Comparison of ENCODE assay signal across 1 cellular context in the genomic region with DNA sequence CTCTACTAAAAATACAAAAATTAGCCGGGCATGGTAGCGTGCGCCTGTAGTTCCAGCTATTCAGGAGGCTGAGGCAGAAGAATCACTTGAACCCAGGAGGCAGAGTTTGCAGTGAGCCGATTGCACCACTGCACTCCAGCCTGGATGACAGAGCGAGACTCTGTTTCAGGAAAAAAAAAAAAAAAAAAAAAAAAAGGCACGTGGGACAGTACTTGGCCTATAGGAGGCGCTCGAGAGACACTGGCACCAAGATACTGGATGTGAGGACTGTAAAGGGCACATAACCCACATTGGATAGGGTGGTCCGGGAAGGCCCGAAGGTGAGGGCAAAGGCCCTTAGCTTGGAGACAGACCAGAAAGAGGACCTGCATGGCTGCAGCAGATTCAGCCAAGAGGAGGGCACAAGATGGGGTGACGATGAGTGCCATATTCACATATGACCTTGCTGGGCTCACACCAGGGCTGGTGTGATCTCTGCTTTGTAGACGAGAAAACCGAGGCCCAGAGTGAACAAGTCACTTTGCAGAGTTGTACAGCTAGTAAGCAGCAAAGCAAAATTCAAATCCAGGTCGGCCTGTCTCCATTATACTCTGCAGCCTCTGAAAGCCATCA.
A peak's percentile ranks its signal among the peaks of the same experiment; 100 is the strongest.
TF ChIP-seq lines count a peak whose summit lies in the region.

No MANE protein-coding gene starts in this region.

TF ChIP-seq in GM12878, 131 proteins besides CTCF, POLR2A, EP300 and RAD21 (continued from another document):
- TF ChIP-seq, protein P1, sequence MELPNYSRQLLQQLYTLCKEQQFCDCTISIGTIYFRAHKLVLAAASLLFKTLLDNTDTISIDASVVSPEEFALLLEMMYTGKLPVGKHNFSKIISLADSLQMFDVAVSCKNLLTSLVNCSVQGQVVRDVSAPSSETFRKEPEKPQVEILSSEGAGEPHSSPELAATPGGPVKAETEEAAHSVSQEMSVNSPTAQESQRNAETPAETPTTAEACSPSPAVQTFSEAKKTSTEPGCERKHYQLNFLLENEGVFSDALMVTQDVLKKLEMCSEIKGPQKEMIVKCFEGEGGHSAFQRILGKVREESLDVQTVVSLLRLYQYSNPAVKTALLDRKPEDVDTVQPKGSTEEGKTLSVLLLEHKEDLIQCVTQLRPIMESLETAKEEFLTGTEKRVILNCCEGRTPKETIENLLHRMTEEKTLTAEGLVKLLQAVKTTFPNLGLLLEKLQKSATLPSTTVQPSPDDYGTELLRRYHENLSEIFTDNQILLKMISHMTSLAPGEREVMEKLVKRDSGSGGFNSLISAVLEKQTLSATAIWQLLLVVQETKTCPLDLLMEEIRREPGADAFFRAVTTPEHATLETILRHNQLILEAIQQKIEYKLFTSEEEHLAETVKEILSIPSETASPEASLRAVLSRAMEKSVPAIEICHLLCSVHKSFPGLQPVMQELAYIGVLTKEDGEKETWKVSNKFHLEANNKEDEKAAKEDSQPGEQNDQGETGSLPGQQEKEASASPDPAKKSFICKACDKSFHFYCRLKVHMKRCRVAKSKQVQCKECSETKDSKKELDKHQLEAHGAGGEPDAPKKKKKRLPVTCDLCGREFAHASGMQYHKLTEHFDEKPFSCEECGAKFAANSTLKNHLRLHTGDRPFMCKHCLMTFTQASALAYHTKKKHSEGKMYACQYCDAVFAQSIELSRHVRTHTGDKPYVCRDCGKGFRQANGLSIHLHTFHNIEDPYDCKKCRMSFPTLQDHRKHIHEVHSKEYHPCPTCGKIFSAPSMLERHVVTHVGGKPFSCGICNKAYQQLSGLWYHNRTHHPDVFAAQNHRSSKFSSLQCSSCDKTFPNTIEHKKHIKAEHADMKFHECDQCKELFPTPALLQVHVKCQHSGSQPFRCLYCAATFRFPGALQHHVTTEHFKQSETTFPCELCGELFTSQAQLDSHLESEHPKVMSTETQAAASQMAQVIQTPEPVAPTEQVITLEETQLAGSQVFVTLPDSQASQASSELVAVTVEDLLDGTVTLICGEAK (IDR thresholded peaks at IDR 0.05; ENCODE audit: borderline replicate concordance), result no peak
- TF ChIP-seq CBX3 (IDR thresholded peaks at IDR 0.05; ENCODE audit: borderline replicate concordance, low read depth) (no peak), CBX5 (IDR thresholded peaks at IDR 0.05; ENCODE audit: low read depth) (no peak), SREBF1 (IDR thresholded peaks at IDR 0.05; ENCODE audit: low read length) (no peak), SP1 (IDR thresholded peaks at IDR 0.05; ENCODE audit: low read depth, low read length) (no peak), NR2C2 (IDR thresholded peaks at IDR 0.05; ENCODE audit: borderline replicate concordance, control insufficient read depth, insufficient read length, low read depth) (no peak), TCF3 (IDR thresholded peaks at IDR 0.05; ENCODE audit: borderline replicate concordance, insufficient read depth, low read depth, low read length) (no peak), ZBED1 (IDR thresholded peaks at IDR 0.05; ENCODE audit: borderline replicate concordance) (no peak), NBN (IDR thresholded peaks at IDR 0.05) (no peak), ZNF384 (IDR thresholded peaks at IDR 0.05; ENCODE audit: borderline replicate concordance, low read depth, low read length) (peak; percentile 88)
- TF ChIP-seq, protein P2, sequence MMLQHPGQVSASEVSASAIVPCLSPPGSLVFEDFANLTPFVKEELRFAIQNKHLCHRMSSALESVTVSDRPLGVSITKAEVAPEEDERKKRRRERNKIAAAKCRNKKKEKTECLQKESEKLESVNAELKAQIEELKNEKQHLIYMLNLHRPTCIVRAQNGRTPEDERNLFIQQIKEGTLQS (IDR thresholded peaks at IDR 0.05; ENCODE audit: borderline replicate concordance, extremely low read depth, low read depth, low read length), result peak; percentile 31; the same call in 1 of the 2 replicates
- TF ChIP-seq, protein P3, sequence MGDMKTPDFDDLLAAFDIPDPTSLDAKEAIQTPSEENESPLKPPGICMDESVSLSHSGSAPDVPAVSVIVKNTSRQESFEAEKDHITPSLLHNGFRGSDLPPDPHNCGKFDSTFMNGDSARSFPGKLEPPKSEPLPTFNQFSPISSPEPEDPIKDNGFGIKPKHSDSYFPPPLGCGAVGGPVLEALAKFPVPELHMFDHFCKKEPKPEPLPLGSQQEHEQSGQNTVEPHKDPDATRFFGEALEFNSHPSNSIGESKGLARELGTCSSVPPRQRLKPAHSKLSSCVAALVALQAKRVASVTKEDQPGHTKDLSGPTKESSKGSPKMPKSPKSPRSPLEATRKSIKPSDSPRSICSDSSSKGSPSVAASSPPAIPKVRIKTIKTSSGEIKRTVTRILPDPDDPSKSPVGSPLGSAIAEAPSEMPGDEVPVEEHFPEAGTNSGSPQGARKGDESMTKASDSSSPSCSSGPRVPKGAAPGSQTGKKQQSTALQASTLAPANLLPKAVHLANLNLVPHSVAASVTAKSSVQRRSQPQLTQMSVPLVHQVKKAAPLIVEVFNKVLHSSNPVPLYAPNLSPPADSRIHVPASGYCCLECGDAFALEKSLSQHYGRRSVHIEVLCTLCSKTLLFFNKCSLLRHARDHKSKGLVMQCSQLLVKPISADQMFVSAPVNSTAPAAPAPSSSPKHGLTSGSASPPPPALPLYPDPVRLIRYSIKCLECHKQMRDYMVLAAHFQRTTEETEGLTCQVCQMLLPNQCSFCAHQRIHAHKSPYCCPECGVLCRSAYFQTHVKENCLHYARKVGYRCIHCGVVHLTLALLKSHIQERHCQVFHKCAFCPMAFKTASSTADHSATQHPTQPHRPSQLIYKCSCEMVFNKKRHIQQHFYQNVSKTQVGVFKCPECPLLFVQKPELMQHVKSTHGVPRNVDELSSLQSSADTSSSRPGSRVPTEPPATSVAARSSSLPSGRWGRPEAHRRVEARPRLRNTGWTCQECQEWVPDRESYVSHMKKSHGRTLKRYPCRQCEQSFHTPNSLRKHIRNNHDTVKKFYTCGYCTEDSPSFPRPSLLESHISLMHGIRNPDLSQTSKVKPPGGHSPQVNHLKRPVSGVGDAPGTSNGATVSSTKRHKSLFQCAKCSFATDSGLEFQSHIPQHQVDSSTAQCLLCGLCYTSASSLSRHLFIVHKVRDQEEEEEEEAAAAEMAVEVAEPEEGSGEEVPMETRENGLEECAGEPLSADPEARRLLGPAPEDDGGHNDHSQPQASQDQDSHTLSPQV (IDR thresholded peaks at IDR 0.05), result no peak
- TF ChIP-seq, protein P4, sequence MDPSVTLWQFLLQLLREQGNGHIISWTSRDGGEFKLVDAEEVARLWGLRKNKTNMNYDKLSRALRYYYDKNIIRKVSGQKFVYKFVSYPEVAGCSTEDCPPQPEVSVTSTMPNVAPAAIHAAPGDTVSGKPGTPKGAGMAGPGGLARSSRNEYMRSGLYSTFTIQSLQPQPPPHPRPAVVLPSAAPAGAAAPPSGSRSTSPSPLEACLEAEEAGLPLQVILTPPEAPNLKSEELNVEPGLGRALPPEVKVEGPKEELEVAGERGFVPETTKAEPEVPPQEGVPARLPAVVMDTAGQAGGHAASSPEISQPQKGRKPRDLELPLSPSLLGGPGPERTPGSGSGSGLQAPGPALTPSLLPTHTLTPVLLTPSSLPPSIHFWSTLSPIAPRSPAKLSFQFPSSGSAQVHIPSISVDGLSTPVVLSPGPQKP (IDR thresholded peaks at IDR 0.05; ENCODE audit: low read depth, low read length), result no peak
- TF ChIP-seq, protein P5, sequence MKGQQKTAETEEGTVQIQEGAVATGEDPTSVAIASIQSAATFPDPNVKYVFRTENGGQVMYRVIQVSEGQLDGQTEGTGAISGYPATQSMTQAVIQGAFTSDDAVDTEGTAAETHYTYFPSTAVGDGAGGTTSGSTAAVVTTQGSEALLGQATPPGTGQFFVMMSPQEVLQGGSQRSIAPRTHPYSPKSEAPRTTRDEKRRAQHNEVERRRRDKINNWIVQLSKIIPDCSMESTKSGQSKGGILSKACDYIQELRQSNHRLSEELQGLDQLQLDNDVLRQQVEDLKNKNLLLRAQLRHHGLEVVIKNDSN (IDR thresholded peaks at IDR 0.05; ENCODE audit: borderline replicate concordance, extremely low read length, insufficient read depth, low read depth, low read length), result peak; percentile 35
